In the genomic region with DNA sequence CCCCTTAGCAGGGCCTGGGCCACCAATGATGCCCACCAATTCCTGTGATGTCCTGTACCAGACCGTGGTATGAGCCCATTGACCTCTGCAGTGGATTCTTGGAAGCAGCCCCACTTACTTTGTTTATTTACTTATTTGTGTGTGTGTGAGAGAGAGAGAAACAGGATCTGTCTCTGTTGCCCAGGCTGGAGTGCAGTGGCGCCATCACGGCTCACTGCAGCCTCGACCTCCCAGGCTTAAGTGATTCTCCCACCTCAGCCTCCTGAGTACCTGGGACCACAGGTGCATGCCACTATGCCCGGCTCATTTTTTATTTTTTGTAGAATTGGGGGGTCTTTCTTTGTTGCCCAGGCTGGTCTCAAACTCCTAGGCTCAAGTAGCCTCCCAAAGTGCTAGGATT, we compare ENCODE assay signal across 18 cellular contexts. TPM values are rescaled to one million over a fixed set of nuclear protein-coding genes. Genes with fewer than 3 reads are reported as not detected.
DNase-seq lines count a peak whose midpoint lies in the region; ATAC-seq, FAIRE-seq and TF ChIP-seq lines count a peak whose summit lies in the region.
"Had no signal": no experiment of that assay in that cellular context is flagged by ENCODE, and none has a peak within 500 bp of the region (broad histone marks: within the 10 kb centered on the region; RNA-seq: fewer than 3 reads in every experiment).

No MANE protein-coding gene starts in this region.

- H3K4me3 ChIP-seq in CD4-positive, CD25-positive, alpha-beta regulatory T cell (ENCODE audit: low read depth, low read length), result no peak overlapping the region
- H3K4me3 ChIP-seq in brain microvascular endothelial cell (ENCODE audit: low read depth, low read length) (no peak overlapping the region), HepG2 (replicated peaks in 1 of 3; ENCODE audit: insufficient read depth in 1 of 3, low read depth in 2 of 3, low read length in 3 of 3) (no peak overlapping the region), smooth muscle cell (no peak overlapping the region)

- no TSS peak for BruUV-seq in HepG2 (replicated peaks; lab: Mats Ljungman, UMichigan)

- H3K9ac ChIP-seq in HepG2 (ENCODE audit: insufficient read depth, low read depth, low read length) (no peak overlapping the region), smooth muscle cell (ENCODE audit: low read depth) (peak overlapping the region; percentile 1)

- TF ChIP-seq POLR2A in HepG2 (IDR thresholded peaks at IDR 0.05; ENCODE audit: insufficient read depth in 1 of 2, low read depth in 2 of 2, low read length in 2 of 2), result no peak

- H3K27me3 ChIP-seq in CD4-positive, CD25-positive, alpha-beta regulatory T cell (ENCODE audit: control insufficient read depth, insufficient read depth, low read length), result no peaks in the 10 kb centered on the region
- no peaks in the 10 kb centered on the region for H3K27me3 ChIP-seq in brain microvascular endothelial cell (replicated peaks)
- no peaks in the 10 kb centered on the region for H3K27me3 ChIP-seq in HepG2 (ENCODE audit: control insufficient read depth in 1 of 2, insufficient read depth in 2 of 2, low read length in 2 of 2)
- no peaks in the 10 kb centered on the region for H3K27me3 ChIP-seq in smooth muscle cell (ENCODE audit: low read depth)

- in situ Hi-C loops in brain microvascular endothelial cell (cut with HindIII; ENCODE audit: low pct_ligation_motif_present, low sequenced_read_pairs), result no loop called here
- in situ Hi-C loops in HepG2 (cut with HindIII; ENCODE audit: extremely low pct_ligation_motif_present, low pct_unique_long_range_greater_than_20kb), result no loop called here
- in situ Hi-C loops in GM13977 (cut with MboI; ENCODE audit: low pct_unique_long_range_greater_than_20kb, low sequenced_read_pairs, unreplicated experiment), result no loop called here

- intact Hi-C loops in HepG2 (cut with micrococcal nuclease; ENCODE audit: unreplicated experiment), result no loop called here

- ATAC-seq in CD4-positive, CD25-positive, alpha-beta regulatory T cell (ENCODE audit: low read depth in 2 of 2), result no peak
- no peak for ATAC-seq in HepG2
- no peak for ATAC-seq in activated CD8-positive, alpha-beta memory T cell treated with anti-CD3 and anti-CD28 coated beads, Interleukin-2, amount 10 ng/mL, durations not matched to agents 7 days and 5 days
- ATAC-seq: left ventricle myocardium superior; naive thymus-derived CD4-positive, alpha-beta T cell had no signal

- POLR2A ChIA-PET in HepG2 (lab: Yijun Ruan, JAX), result no interaction called here

- peaks cover 10% of the 10 kb centered on the region for H3K36me3 ChIP-seq in CD4-positive, CD25-positive, alpha-beta regulatory T cell (ENCODE audit: control insufficient read depth, insufficient read depth, low read length)
- H3K36me3 ChIP-seq in brain microvascular endothelial cell (replicated peaks), result peaks cover 18% of the 10 kb centered on the region
- peaks cover 0 to 9% of the 10 kb centered on the region in 2 experiments; a peak in 2 of 5 replicates for H3K36me3 ChIP-seq in HepG2 (replicated peaks in 1 of 2; ENCODE audit: control insufficient read depth in 1 of 2, insufficient read depth in 2 of 2, low read length in 2 of 2)
- no peaks in the 10 kb centered on the region for H3K36me3 ChIP-seq in smooth muscle cell (ENCODE audit: low read depth)

- WGBS in HepG2 (ENCODE audit: low lambda C conversion rate), result 87% methylated on average over 5 of the region's 5 CpGs
- WGBS in smooth muscle cell (ENCODE audit: low lambda C conversion rate), result 90% methylated on average over 5 of the region's 5 CpGs

- H3K27ac Mint-ChIP-seq in CD4-positive, CD25-positive, alpha-beta regulatory T cell, result peak overlapping the region in 2 of 3 donors; percentile 71 to 73
- H3K27ac Mint-ChIP-seq in activated CD8-positive, alpha-beta memory T cell treated with anti-CD3 and anti-CD28 coated beads, Interleukin-2, amount 10 ng/mL, durations not matched to agents 7 days and 5 days, result no peak overlapping the region
- H3K27ac Mint-ChIP-seq: activated CD4-positive, alpha-beta memory T cell treated with anti-CD3 and anti-CD28 coated beads, Interleukin-2, amount 10 ng/mL, durations not matched to agents 7 days and 5 days had no signal

- no peaks in the 10 kb centered on the region for H3K9me3 ChIP-seq in CD4-positive, CD25-positive, alpha-beta regulatory T cell (ENCODE audit: control insufficient read depth in 2 of 2, low read length in 2 of 2)
- H3K9me3 ChIP-seq in HepG2 (ENCODE audit: low read length), result no peaks in the 10 kb centered on the region
- no peaks in the 10 kb centered on the region for H3K9me3 ChIP-seq in smooth muscle cell (replicated peaks; ENCODE audit: low read depth)

- CTCF ChIA-PET in HepG2 (lab: Yijun Ruan, JAX; ENCODE audit: low intra/inter-chr PET ratio, low total read pairs), result no interaction called here
- CTCF ChIA-PET in activated CD8-positive, alpha-beta memory T cell treated with anti-CD3 and anti-CD28 coated beads, Interleukin-2, amount 10 ng/mL, durations not matched to agents 7 days and 5 days (lab: Charles Lee), result no interaction called here

- no peak overlapping the region for H3K4me2 ChIP-seq in HepG2 (ENCODE audit: low read depth, low read length)
- peak overlapping the region; percentile 71 for H3K4me2 ChIP-seq in smooth muscle cell

- peaks cover 31% of the 10 kb centered on the region for H3K4me1 ChIP-seq in CD4-positive, CD25-positive, alpha-beta regulatory T cell (ENCODE audit: control insufficient read depth, insufficient read depth, low read length, poor library complexity, severe bottlenecking)
- H3K4me1 ChIP-seq in HepG2 (ENCODE audit: insufficient read depth, low read length) (peaks cover 6% of the 10 kb centered on the region; the same call in 1 of the 2 replicates), smooth muscle cell (ENCODE audit: low read depth) (peaks cover 8% of the 10 kb centered on the region)

- peaks cover 6 to 70% (median 39%) of the 10 kb centered on the region in 4 donors for H3K4me1 Mint-ChIP-seq in CD4-positive, CD25-positive, alpha-beta regulatory T cell
- peaks cover 43% of the 10 kb centered on the region for H3K4me1 Mint-ChIP-seq in activated CD8-positive, alpha-beta memory T cell treated with anti-CD3 and anti-CD28 coated beads, Interleukin-2, amount 10 ng/mL, durations not matched to agents 7 days and 5 days

- peaks cover 30% of the 10 kb centered on the region for H3K79me2 ChIP-seq in HepG2 (ENCODE audit: insufficient read depth, low read length)
- peaks cover 85% of the 10 kb centered on the region for H3K79me2 ChIP-seq in smooth muscle cell (ENCODE audit: low read depth)

- no peak overlapping the region for H3K27ac ChIP-seq in CD4-positive, CD25-positive, alpha-beta regulatory T cell (ENCODE audit: insufficient read depth, low read length, poor library complexity, severe bottlenecking)
- H3K27ac ChIP-seq in brain microvascular endothelial cell (peak overlapping the region; percentile 75), HepG2 (ENCODE audit: extremely low read length, insufficient read depth, low read length) (no peak overlapping the region), smooth muscle cell (ENCODE audit: low read depth) (peak overlapping the region; percentile 97)
- H3K27ac ChIP-seq: VCaP had no signal

- peaks cover 0 to 2% (median 0%) of the 10 kb centered on the region in 7 donors for H3K9me3 Mint-ChIP-seq in CD4-positive, CD25-positive, alpha-beta regulatory T cell
- H3K9me3 Mint-ChIP-seq in activated CD8-positive, alpha-beta memory T cell treated with anti-CD3 and anti-CD28 coated beads, Interleukin-2, amount 10 ng/mL, durations not matched to agents 7 days and 5 days (ENCODE audit: low read depth), result no peaks in the 10 kb centered on the region
- H3K9me3 Mint-ChIP-seq: activated CD4-positive, alpha-beta memory T cell treated with anti-CD3 and anti-CD28 coated beads, Interleukin-2, amount 10 ng/mL, durations not matched to agents 7 days and 5 days; naive thymus-derived CD4-positive, alpha-beta T cell; T-helper 1 cell treated with Interleukin-12 subunit alpha and Interleukin-12 subunit beta and Interleukin-4 antibody, amounts not matched to agents 30 μg/mL and 1 μg/mL, for 36 hours had no signal

- H3K4me3 Mint-ChIP-seq in CD4-positive, CD25-positive, alpha-beta regulatory T cell, result no peak overlapping the region
- H3K4me3 Mint-ChIP-seq in activated CD8-positive, alpha-beta memory T cell treated with anti-CD3 and anti-CD28 coated beads, Interleukin-2, amount 10 ng/mL, durations not matched to agents 7 days and 5 days, result no peak overlapping the region
- H3K4me3 Mint-ChIP-seq: activated CD4-positive, alpha-beta memory T cell treated with anti-CD3 and anti-CD28 coated beads, Interleukin-2, amount 10 ng/mL, durations not matched to agents 7 days and 5 days; T-helper 1 cell treated with Interleukin-12 subunit alpha and Interleukin-12 subunit beta and Interleukin-4 antibody, amounts not matched to agents 30 μg/mL and 1 μg/mL, for 36 hours had no signal

- H4K20me1 ChIP-seq in HepG2 (ENCODE audit: insufficient read depth, low read length) (no peaks in the 10 kb centered on the region), smooth muscle cell (ENCODE audit: low read depth) (peaks cover 63% of the 10 kb centered on the region)

- TF ChIP-seq CTCF in brain microvascular endothelial cell (IDR thresholded peaks at IDR 0.05; ENCODE audit: low read depth, low read length, missing control alignments) (no peak), HepG2 (CRISPR knock-in tag; IDR thresholded peaks at IDR 0.05) (no peak), smooth muscle cell (IDR thresholded peaks at IDR 0.05; ENCODE audit: borderline replicate concordance, insufficient read depth, poor library complexity, severe bottlenecking) (no peak), GM13977 (IDR thresholded peaks at IDR 0.05; ENCODE audit: extremely low read depth, insufficient read depth, missing control alignments) (no peak)

- H2AFZ ChIP-seq in HepG2 (ENCODE audit: low read length) (no peak overlapping the region), smooth muscle cell (ENCODE audit: low read depth) (no peak overlapping the region)

- FAIRE-seq in HepG2 (lab: Jason Lieb, UNC), result no peak
- FAIRE-seq: D721Med, G401.6 had no signal

- no peak for DNase-seq in CD4-positive, CD25-positive, alpha-beta regulatory T cell
- DNase-seq in brain microvascular endothelial cell (no peak), HepG2 (ENCODE audit: low spot score) (no peak), smooth muscle cell (lab: John Stamatoyannopoulos, UW; ENCODE audit: unreplicated experiment) (no peak), GM13977 (ENCODE audit: low spot score) (no peak), NCI-H128 (lab: John Stamatoyannopoulos, UW; ENCODE audit: unreplicated experiment) (no peak), AML-193 (lab: John Stamatoyannopoulos, UW) (no peak)
- DNase-seq in activated CD8-positive, alpha-beta memory T cell treated with anti-CD3 and anti-CD28 coated beads, Interleukin-2, amount 10 ng/mL, durations not matched to agents 7 days and 5 days, result no peak
- DNase-seq: activated CD4-positive, alpha-beta memory T cell treated with anti-CD3 and anti-CD28 coated beads, Interleukin-2, amount 10 ng/mL, durations not matched to agents 7 days and 5 days; left ventricle myocardium superior; naive thymus-derived CD4-positive, alpha-beta T cell; NCI-H1930; NCI-H446 treated with DMSO at 0.1 percent for 48 hours; NK-92 treated with Interleukin-12 subunit alpha and Interleukin-12 subunit beta, amount 100 ng/mL, for 24 hours had no signal

- no peak for TF ChIP-seq EP300 in HepG2 (IDR thresholded peaks at IDR 0.05; ENCODE audit: low read depth in 2 of 2, low read length in 2 of 2)
- no peak for TF ChIP-seq EP300 in HepG2 (CRISPR knock-in tag; IDR thresholded peaks at IDR 0.05; ENCODE audit: borderline replicate concordance)

- peaks cover 19% of the 10 kb centered on the region for H3F3A ChIP-seq in smooth muscle cell (ENCODE audit: low read depth)

- H3K36me3 Mint-ChIP-seq in CD4-positive, CD25-positive, alpha-beta regulatory T cell, result peaks cover 4% of the 10 kb centered on the region
- H3K36me3 Mint-ChIP-seq in activated CD8-positive, alpha-beta memory T cell treated with anti-CD3 and anti-CD28 coated beads, Interleukin-2, amount 10 ng/mL, durations not matched to agents 7 days and 5 days, result peaks cover 26% of the 10 kb centered on the region

- no peaks in the 10 kb centered on the region for H3K27me3 Mint-ChIP-seq in CD4-positive, CD25-positive, alpha-beta regulatory T cell
- no peaks in the 10 kb centered on the region for H3K27me3 Mint-ChIP-seq in activated CD8-positive, alpha-beta memory T cell treated with anti-CD3 and anti-CD28 coated beads, Interleukin-2, amount 10 ng/mL, durations not matched to agents 7 days and 5 days
- H3K27me3 Mint-ChIP-seq: activated CD4-positive, alpha-beta memory T cell treated with anti-CD3 and anti-CD28 coated beads, Interleukin-2, amount 10 ng/mL, durations not matched to agents 7 days and 5 days; naive thymus-derived CD4-positive, alpha-beta T cell had no signal

- no peak for TF ChIP-seq RAD21 in HepG2 (CRISPR knock-in tag; IDR thresholded peaks at IDR 0.05)

RNA-seq across cellular contexts. Expression of gene MYO9B, which starts 13.0 kb away (rescaled TPM):
- total RNA-seq in CD4-positive, CD25-positive, alpha-beta regulatory T cell, result 252 TPM
- 1 to 10 TPM; 3.4 to 6.7 (median 4.9) TPM for polyA plus RNA-seq in CD4-positive, CD25-positive, alpha-beta regulatory T cell
- total RNA-seq in HepG2 (2016; rRNA removed; fragmentation: Illumina TruSeq; extraction: Trizol), result 14.1 and 18.0 TPM in 2 replicates
- total RNA-seq in HepG2 (2016; cell fraction: cytosol; rRNA removed; fragmentation: Illumina TruSeq; extraction: Trizol; ENCODE audit: low read depth), result 13.9 and 14.5 TPM in 2 replicates
- 10.1 and 18.6 TPM in 2 replicates for total RNA-seq in HepG2 (2016; cell fraction: insoluble cytoplasmic fraction; rRNA removed; fragmentation: Illumina TruSeq; extraction: Trizol)
- 10.7 and 11.5 TPM in 2 replicates for total RNA-seq in HepG2 (2016; cell fraction: membrane; rRNA removed; fragmentation: Illumina TruSeq; extraction: Trizol)
- 22.1 and 24.4 TPM in 2 replicates for total RNA-seq in HepG2 (2016; cell fraction: nucleus; rRNA removed; fragmentation: Illumina TruSeq; extraction: Trizol)
- 18.3 and 23.4 TPM in 2 replicates for polyA plus RNA-seq in HepG2 (2011; rRNA removed)
- polyA plus RNA-seq in HepG2 (2011; cell fraction: cytosol; rRNA removed), result 7.2 and 9.7 TPM in 2 replicates
- 169 and 196 TPM in 2 replicates for polyA plus RNA-seq in HepG2 (2011; cell fraction: nucleus; rRNA removed)
- 15.6 and 21.8 TPM in 2 replicates for polyA plus RNA-seq in HepG2 (2012)
- 1.5 and 1.8 TPM in 2 replicates for polyA plus RNA-seq in HepG2 (2016; cell fraction: cytosol; fragmentation: Illumina TruSeq; extraction: Trizol; ENCODE audit: low read depth)
- polyA plus RNA-seq in HepG2 (2016; cell fraction: insoluble cytoplasmic fraction; fragmentation: Illumina TruSeq; extraction: Trizol; ENCODE audit: low read depth), result 11.9 and 14.6 TPM in 2 replicates
- 3.6 and 3.7 TPM in 2 replicates for polyA plus RNA-seq in HepG2 (2016; cell fraction: membrane; fragmentation: Illumina TruSeq; extraction: Trizol; ENCODE audit: low read depth)
- polyA plus RNA-seq in HepG2 (2016; cell fraction: nucleus; fragmentation: Illumina TruSeq; extraction: Trizol; ENCODE audit: insufficient read depth, low read depth), result 77.8 and 81.3 TPM in 2 replicates
- polyA minus RNA-seq in HepG2 (2011; rRNA and poly(A)+ RNA removed; ENCODE audit: low replicate concordance), result 28.0 and 67.0 TPM in 2 replicates
- polyA minus RNA-seq in HepG2 (2011; cell fraction: cytosol; rRNA and poly(A)+ RNA removed), result 11.5 and 11.6 TPM in 2 replicates
- polyA minus RNA-seq in HepG2 (2011; cell fraction: nucleus; rRNA and poly(A)+ RNA removed), result 37.3 and 38.0 TPM in 2 replicates
- 44.6 and 48.7 TPM in 2 replicates for total RNA-seq in smooth muscle cell
- polyA plus RNA-seq in smooth muscle cell, result 46.6 and 49.4 TPM in 2 replicates
- 100 to 1,000 TPM; 280 to 356 TPM for total RNA-seq in activated CD8-positive, alpha-beta memory T cell treated with anti-CD3 and anti-CD28 coated beads, Interleukin-2, amount 10 ng/mL, durations not matched to agents 7 days and 5 days

RNA-seq across cellular contexts. Expression of gene HAUS8, which starts 13.3 kb away (rescaled TPM):
- total RNA-seq in CD4-positive, CD25-positive, alpha-beta regulatory T cell, result 26.9 TPM
- 10 to 100 TPM; 11.0 to 12.7 (median 11.1) TPM for polyA plus RNA-seq in CD4-positive, CD25-positive, alpha-beta regulatory T cell
- total RNA-seq in HepG2 (2016; rRNA removed; fragmentation: Illumina TruSeq; extraction: Trizol) (17.5 and 19.1 TPM in 2 replicates), smooth muscle cell (3.3 and 7.4 TPM in 2 replicates)
- total RNA-seq in HepG2 (2016; cell fraction: cytosol; rRNA removed; fragmentation: Illumina TruSeq; extraction: Trizol; ENCODE audit: low read depth), result 7.9 and 8.8 TPM in 2 replicates
- total RNA-seq in HepG2 (2016; cell fraction: insoluble cytoplasmic fraction; rRNA removed; fragmentation: Illumina TruSeq; extraction: Trizol), result 17.4 and 19.5 TPM in 2 replicates
- 10.4 and 12.6 TPM in 2 replicates for total RNA-seq in HepG2 (2016; cell fraction: membrane; rRNA removed; fragmentation: Illumina TruSeq; extraction: Trizol)
- total RNA-seq in HepG2 (2016; cell fraction: nucleus; rRNA removed; fragmentation: Illumina TruSeq; extraction: Trizol), result 10.9 and 13.5 TPM in 2 replicates
- polyA plus RNA-seq in HepG2 (2011; rRNA removed) (7.1 and 7.8 TPM in 2 replicates), smooth muscle cell (6.3 and 8.5 TPM in 2 replicates)
- polyA plus RNA-seq in HepG2 (2011; cell fraction: cytosol; rRNA removed), result 4.3 and 7.7 TPM in 2 replicates
- polyA plus RNA-seq in HepG2 (2011; cell fraction: nucleus; rRNA removed), result 9.4 and 9.9 TPM in 2 replicates
- 5.2 and 6.2 TPM in 2 replicates for polyA plus RNA-seq in HepG2 (2012)
- polyA plus RNA-seq in HepG2 (2016; cell fraction: cytosol; fragmentation: Illumina TruSeq; extraction: Trizol; ENCODE audit: low read depth), result 4.1 and 4.3 TPM in 2 replicates
- 20.4 and 22.5 TPM in 2 replicates for polyA plus RNA-seq in HepG2 (2016; cell fraction: insoluble cytoplasmic fraction; fragmentation: Illumina TruSeq; extraction: Trizol; ENCODE audit: low read depth)
- 5.6 and 9.6 TPM in 2 replicates for polyA plus RNA-seq in HepG2 (2016; cell fraction: membrane; fragmentation: Illumina TruSeq; extraction: Trizol; ENCODE audit: low read depth)
- polyA plus RNA-seq in HepG2 (2016; cell fraction: nucleus; fragmentation: Illumina TruSeq; extraction: Trizol; ENCODE audit: insufficient read depth, low read depth), result 26.2 and 30.0 TPM in 2 replicates
- polyA minus RNA-seq in HepG2 (2011; rRNA and poly(A)+ RNA removed; ENCODE audit: low replicate concordance), result 6.4 and 32.7 TPM in 2 replicates
- 2.3 and 4.7 TPM in 2 replicates for polyA minus RNA-seq in HepG2 (2011; cell fraction: cytosol; rRNA and poly(A)+ RNA removed)
- polyA minus RNA-seq in HepG2 (2011; cell fraction: nucleus; rRNA and poly(A)+ RNA removed), result 3.7 and 4.2 TPM in 2 replicates
- 10 to 100 TPM; 62.1 to 73.0 TPM for total RNA-seq in activated CD8-positive, alpha-beta memory T cell treated with anti-CD3 and anti-CD28 coated beads, Interleukin-2, amount 10 ng/mL, durations not matched to agents 7 days and 5 days

Comparison
In these comparisons a context has a peak if more than half of its experiments do, and no peak if none do; other contexts are left out.
1. H3K27ac ChIP-seq: peak in brain microvascular endothelial cell (single experiment) and smooth muscle cell (single experiment); none in CD4-positive, CD25-positive, alpha-beta regulatory T cell (single experiment) and HepG2 (single experiment).